10 cellular contexts compared by ENCODE assay signal in the genomic region with DNA sequence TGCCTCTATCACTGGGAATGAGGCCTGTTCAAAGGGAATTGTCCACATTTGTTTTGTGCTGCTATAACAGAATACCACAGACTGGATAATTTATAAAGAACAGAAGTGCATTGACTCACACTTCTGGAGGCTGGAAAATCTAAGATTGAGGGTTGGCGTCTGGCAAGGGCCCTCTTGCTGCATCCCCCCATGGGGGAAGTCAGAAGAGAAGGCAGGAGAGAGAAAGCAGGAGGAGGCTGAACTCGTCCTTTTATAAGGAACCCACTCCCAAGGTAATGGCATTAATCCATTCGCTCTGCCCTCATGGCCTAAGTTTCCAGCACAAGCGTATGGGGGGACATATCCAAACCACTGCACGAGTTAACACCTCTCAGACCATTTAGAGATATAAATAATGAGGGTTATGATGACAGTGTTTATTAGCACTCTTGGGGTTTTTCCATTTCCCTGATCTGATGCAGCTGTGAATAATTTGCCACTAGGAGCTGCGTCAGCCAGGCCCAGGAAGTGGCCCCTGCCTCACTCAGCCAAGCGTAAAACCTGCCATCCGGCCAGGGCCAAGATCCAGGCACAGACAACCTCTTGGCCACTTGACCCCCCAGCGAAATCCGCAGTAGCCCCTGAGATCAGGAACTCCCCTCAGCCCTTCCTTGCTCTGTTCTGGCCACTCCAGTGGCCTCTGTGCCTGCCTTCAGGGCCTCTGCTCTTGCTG. TPM values are rescaled to one million over a fixed set of nuclear protein-coding genes. Genes with fewer than 3 reads are reported as not detected.
A peak's percentile ranks its signal among the peaks of the same experiment; 100 is the strongest.
DNase-seq lines count a peak whose midpoint lies in the region; ATAC-seq, FAIRE-seq and TF ChIP-seq lines count a peak whose summit lies in the region.
"Had no signal": no experiment of that assay in that cellular context is flagged by ENCODE, and none has a peak within 500 bp of the region (broad histone marks: within the 10 kb centered on the region; RNA-seq: fewer than 3 reads in every experiment).

No MANE protein-coding gene starts in this region.

- H3K9me1 ChIP-seq in IMR-90 (ENCODE audit: insufficient read depth, low read length): peaks cover 6% of the 10 kb centered on the region; the same call in 1 of the 2 replicates

- TF ChIP-seq RAD21 in IMR-90 (IDR thresholded peaks at IDR 0.05; ENCODE audit: low read length): no peak
- TF ChIP-seq RAD21 in GM12878 (IDR thresholded peaks at IDR 0.05; ENCODE audit: insufficient read depth, low read depth, low read length): no peak

- H3K56ac ChIP-seq in IMR-90 (ENCODE audit: extremely low read depth, insufficient read depth, low read length): no peak overlapping the region

- WGBS in IMR-90 (ENCODE audit: extremely low coverage in 2 of 2, insufficient read length in 1 of 2), 2 experiments: 33% methylated on average over 1 of the region's 10 CpGs; no CpG with 5 or more reads in 1 of the 2 experiments
- 16% methylated on average over 10 of the region's 10 CpGs for WGBS in GM12878 (ENCODE audit: insufficient coverage, insufficient replicate concordance, low lambda C conversion rate, missing lambda C conversion rate)

- peaks cover 14% of the 10 kb centered on the region for H3K27me3 Mint-ChIP-seq in osteocyte (ENCODE audit: unreplicated experiment)

- H2BK5ac ChIP-seq in IMR-90 (ENCODE audit: low read depth, low read length, poor library complexity, severe bottlenecking): no peak overlapping the region

- TF ChIP-seq CTCF in IMR-90 (conservative IDR thresholded peaks at IDR 0.05; ENCODE audit: low read depth, low read length) (no peak), GM12878 (IDR thresholded peaks at IDR 0.05 in 2 of 3, conservative IDR thresholded peaks at IDR 0.05 in 1 of 3; ENCODE audit: control insufficient read depth in 2 of 3, extremely low read depth in 1 of 3, insufficient read depth in 1 of 3, low read depth in 3 of 3, low read length in 3 of 3) (no peak), osteocyte (IDR thresholded peaks at IDR 0.05) (no peak)

- RAD21 ChIA-PET in GM12878 (lab: Charles Lee; ENCODE audit: unreplicated experiment): interaction anchor here (1.2 to 1.6 kb wide), 4 partner anchors 12 to 23 kb away, joined by 4 to 6 read pairs (median 4); a partner anchor contains a TSS

- no peak overlapping the region; a peak in 1 of 4 replicates for H4K8ac ChIP-seq in IMR-90 (ENCODE audit: low read depth in 2 of 2, low read length in 2 of 2)

- H2AK9ac ChIP-seq in IMR-90 (replicated peaks; ENCODE audit: low read depth, low read length, poor library complexity): no peak overlapping the region

- no peak overlapping the region for H4K91ac ChIP-seq in IMR-90 (ENCODE audit: insufficient read depth, low read depth, low read length)

- ATAC-seq in IMR-90 (ENCODE audit: low read depth) (0 out of 2 replicates have a peak, but pooled peaks have one; percentile 21), GM12878 (peak; percentile 69), GM21515 (IDR thresholded peaks at IDR 0.05; ENCODE audit: unreplicated experiment) (no peak)
- ATAC-seq: SK-N-SH treated with all-trans-retinoic acid at 6 μM for 48 hours had no signal

- TF ChIP-seq POLR2A in GM12891 (IDR thresholded peaks at IDR 0.05; ENCODE audit: low read depth, low read length) (no peak), IMR-90 (IDR thresholded peaks at IDR 0.05; ENCODE audit: low read depth, low read length) (no peak), GM12878 (IDR thresholded peaks at IDR 0.05; ENCODE audit: low read depth, low read length) (no peak)

- no peak for DNase-seq in GM12891 (ENCODE audit: insufficient read length, low spot score)
- DNase-seq in IMR-90: peak; percentile 29
- no peak for DNase-seq in GM12878 (ENCODE audit: low read depth, low spot score)
- no peak for DNase-seq in osteocyte (ENCODE audit: extremely low spot score, unreplicated experiment)
- DNase-seq in NCI-H1105 treated with DMSO at 0.1 percent for 48 hours (lab: John Stamatoyannopoulos, UW): no peak
- DNase-seq in NCI-H774 (lab: John Stamatoyannopoulos, UW): no peak
- no peak for DNase-seq in COLO829 (ENCODE audit: low spot score)

- H3K4me1 ChIP-seq in IMR-90 (ENCODE audit: control insufficient read depth, insufficient read depth, low read length): peaks cover 12% of the 10 kb centered on the region
- peaks cover 30% of the 10 kb centered on the region for H3K4me1 ChIP-seq in GM12878 (ENCODE audit: control insufficient read depth, insufficient read depth, low read length)

- no peak overlapping the region for H3K18ac ChIP-seq in IMR-90 (ENCODE audit: low read depth, low read length)

- H3K9ac ChIP-seq in IMR-90 (ENCODE audit: low read depth, low read length): no peak overlapping the region
- peak overlapping the region; percentile 21; the same call in 1 of the 2 replicates for H3K9ac ChIP-seq in GM12878 (ENCODE audit: control insufficient read depth, insufficient read depth, low read length)

- H2AFZ ChIP-seq in IMR-90 (replicated peaks; ENCODE audit: low read length, poor library complexity) (peak overlapping the region; percentile 82), GM12878 (ENCODE audit: control insufficient read depth, low read depth, low read length) (no peak overlapping the region)

- no peak overlapping the region for H2AK5ac ChIP-seq in IMR-90 (ENCODE audit: low read depth, low read length)

- H3K4me3 Mint-ChIP-seq in osteocyte (ENCODE audit: unreplicated experiment): no peak overlapping the region

- no peaks in the 10 kb centered on the region for H3K79me2 ChIP-seq in GM12878 (ENCODE audit: control insufficient read depth, insufficient read depth, low read length)

- no peaks in the 10 kb centered on the region for H3K36me3 ChIP-seq in IMR-90 (ENCODE audit: control insufficient read depth, insufficient read depth, low read length)
- H3K36me3 ChIP-seq in GM12878 (ENCODE audit: control insufficient read depth in 2 of 2, insufficient read depth in 2 of 2, low read length in 1 of 2): no peaks in the 10 kb centered on the region

- H3K9me3 Mint-ChIP-seq in osteocyte (ENCODE audit: unreplicated experiment): no peaks in the 10 kb centered on the region

- BruUV-seq in IMR-90 (replicated peaks; lab: Mats Ljungman, UMichigan): no TSS peak
- BruUV-seq in GM12878 (replicated peaks; lab: Mats Ljungman, UMichigan): no TSS peak

- TF ChIP-seq EP300 in GM12878 (IDR thresholded peaks at IDR 0.05; ENCODE audit: borderline replicate concordance in 1 of 2, control insufficient read depth in 1 of 2, low read depth in 2 of 2, low read length in 2 of 2): peak; percentile 59 to 78; a peak in 2 of 4 replicates

- H3K4me3 ChIP-seq in IMR-90 (ENCODE audit: insufficient read depth, low read depth, low read length) (no peak overlapping the region), GM12878 (no peak overlapping the region)

- H3K4ac ChIP-seq in IMR-90 (ENCODE audit: low read depth, low read length): no peak overlapping the region

- intact Hi-C loops in IMR-90 (cut with micrococcal nuclease): no loop called here
- intact Hi-C loops in GM12878 (cut with micrococcal nuclease; ENCODE audit: unreplicated experiment): no loop called here

- H2BK20ac ChIP-seq in IMR-90 (ENCODE audit: low read depth, low read length): no peak overlapping the region; the same call in 1 of the 2 replicates

- H3K4me2 ChIP-seq in IMR-90 (ENCODE audit: low read depth, low read length): no peak overlapping the region
- H3K4me2 ChIP-seq in GM12878 (ENCODE audit: control insufficient read depth, insufficient read depth): peak overlapping the region; percentile 74

- H4K20me1 ChIP-seq in IMR-90 (ENCODE audit: insufficient read depth, low read length): no peaks in the 10 kb centered on the region
- no peaks in the 10 kb centered on the region for H4K20me1 ChIP-seq in GM12878 (ENCODE audit: control insufficient read depth, insufficient read depth)

- CTCF ChIA-PET in IMR-90 (lab: Yijun Ruan, JAX): no interaction called here
- CTCF ChIA-PET in GM12878 (lab: Yijun Ruan, JAX): interaction anchor here (1.0 to 1.5 kb wide), 4 partner anchors 16 to 180 kb away, joined by 3 to 10 read pairs (median 4); no protein-coding TSS in a partner anchor

- no peak for FAIRE-seq in GM12891 (lab: Jason Lieb, UNC)
- FAIRE-seq in GM12878 (lab: Jason Lieb, UNC): no peak

- SMC1A ChIA-PET in GM12878 (lab: Charles Lee; ENCODE audit: uncharacterized antibody, unreplicated experiment): interaction anchor here (1.0 to 1.3 kb wide), 2 partner anchors 15 to 23 kb away, joined by 3 to 5 read pairs; no protein-coding TSS in a partner anchor

- H3K27me3 ChIP-seq in IMR-90 (ENCODE audit: control insufficient read depth, insufficient read depth, low read length) (peaks cover 18% of the 10 kb centered on the region), GM12878 (replicated peaks in 1 of 2; ENCODE audit: control insufficient read depth in 2 of 2, insufficient read depth in 2 of 2, low read length in 1 of 2) (no peaks in the 10 kb centered on the region; a peak in 1 of 4 replicates)

- peak overlapping the region; percentile 40 for H3K27ac Mint-ChIP-seq in osteocyte (ENCODE audit: unreplicated experiment)

- H3K79me1 ChIP-seq in IMR-90 (ENCODE audit: low read depth in 1 of 2, low read length in 2 of 2): no peaks in the 10 kb centered on the region

- no peaks in the 10 kb centered on the region for H3K36me3 Mint-ChIP-seq in osteocyte (ENCODE audit: unreplicated experiment)

- H3K23ac ChIP-seq in IMR-90 (ENCODE audit: low read depth, low read length): no peak overlapping the region

- dilution Hi-C loops in IMR-90 (cut with HindIII; ENCODE audit: low sequenced_read_pairs, unreplicated experiment): no loop called here

- no peak overlapping the region for H2BK15ac ChIP-seq in IMR-90 (ENCODE audit: low read depth, low read length)

- H3K27ac ChIP-seq in IMR-90 (ENCODE audit: insufficient read depth, low read length) (no peak overlapping the region), GM12878 (ENCODE audit: control insufficient read depth, insufficient read depth) (no peak overlapping the region)
- H3K27ac ChIP-seq: HL-60 had no signal

- no peak overlapping the region for H4K5ac ChIP-seq in IMR-90 (ENCODE audit: low read depth, low read length)

- in situ Hi-C loops in IMR-90 (cut with MboI; ENCODE audit: low sequenced_read_pairs): no loop called here
- in situ Hi-C loops in GM12878 (cut with MboI): no loop called here

- H2BK120ac ChIP-seq in IMR-90 (ENCODE audit: low read depth, low read length): no peak overlapping the region

- H3K4me1 Mint-ChIP-seq in osteocyte (ENCODE audit: unreplicated experiment): peaks cover 19% of the 10 kb centered on the region

- POLR2A ChIA-PET in IMR-90 (lab: Charles Lee; ENCODE audit: unreplicated experiment): no interaction called here
- POLR2A ChIA-PET in GM12878 (lab: Charles Lee): interaction anchor here (0.6 to 1.0 kb wide), 2 partner anchors 14 to 23 kb away, joined by 3 read pairs; a partner anchor contains a TSS

- H3K9me3 ChIP-seq in IMR-90 (ENCODE audit: control insufficient read depth, insufficient read depth, low read length): no peaks in the 10 kb centered on the region
- H3K9me3 ChIP-seq in GM12878 (replicated peaks; ENCODE audit: control insufficient read depth, insufficient read depth, low read length): no peaks in the 10 kb centered on the region

- no peak overlapping the region for H3K14ac ChIP-seq in IMR-90 (replicated peaks; ENCODE audit: low read depth, low read length)

RNA-seq across cellular contexts. Expression of a gene that starts 14.2 kb away (rescaled TPM):
- polyA plus RNA-seq in GM12891 (2012; ENCODE audit: low read depth, missing spikeins): 11.7 TPM
- total RNA-seq in IMR-90 (2012; rRNA removed) (0.56 and 0.72 TPM in 2 replicates), GM12878 (2014; rRNA removed) (11.2 and 16.4 TPM in 2 replicates), GM12878 (2014; rRNA removed; fragmentation: Illumina TruSeq; extraction: Trizol) (6.0 and 7.0 TPM in 2 replicates), GM12878 (2021) (13.3 and 16.1 TPM in 2 replicates), osteocyte (1.2 and 1.5 TPM in 2 replicates)
- polyA plus RNA-seq in IMR-90 (2012; rRNA removed) (1.1 and 1.5 TPM in 2 replicates), GM12878 (2011; rRNA removed) (6.2 and 9.1 TPM in 2 replicates), GM12878 (2014; fragmentation: Illumina TruSeq; extraction: Trizol) (1.6 and 6.3 TPM in 2 replicates), GM12878 (2014; fragmentation: Nextera tagmentation; extraction: Ambion mirVana) (1 to 10 TPM; 2.1 to 4.7 TPM), GM12878 (2014; rRNA removed) (15.0 and 17.6 TPM in 2 replicates), GM12878 (2016; fragmentation: Nextera tagmentation; extraction: Ambion mirVana) (10 to 100 TPM; 28.4 to 30.7 TPM)
- polyA plus RNA-seq in IMR-90 (2012; cell fraction: cytosol; rRNA removed): 1.1 TPM in 2 replicates
- polyA plus RNA-seq in IMR-90 (2012; cell fraction: nucleus; rRNA removed; ENCODE audit: low replicate concordance): 2.1 and 5.3 TPM in 2 replicates
- 46.8 and 53.3 TPM in 2 replicates for total RNA-seq in GM12878 (2013; cell fraction: nucleolus; rRNA removed)
- polyA plus RNA-seq in GM12878 (2011; ENCODE audit: low read depth): 2.4 TPM
- 9.4 and 11.8 TPM in 2 replicates for polyA plus RNA-seq in GM12878 (2011; cell fraction: cytosol; rRNA removed)
- 55.2 and 56.1 TPM in 2 replicates for polyA plus RNA-seq in GM12878 (2011; cell fraction: nucleus; rRNA removed)
- polyA plus RNA-seq in GM12878 (2012): 9.1 and 10.6 TPM in 2 replicates
- polyA minus RNA-seq in GM12878 (2011; rRNA and poly(A)+ RNA removed): 5.0 and 6.0 TPM in 2 replicates
- 6.0 and 8.6 TPM in 2 replicates for polyA minus RNA-seq in GM12878 (2011; cell fraction: cytosol; rRNA and poly(A)+ RNA removed)
- 9.8 and 12.8 TPM in 2 replicates for polyA minus RNA-seq in GM12878 (2011; cell fraction: nucleus; rRNA and poly(A)+ RNA removed)
